In the genomic region with DNA sequence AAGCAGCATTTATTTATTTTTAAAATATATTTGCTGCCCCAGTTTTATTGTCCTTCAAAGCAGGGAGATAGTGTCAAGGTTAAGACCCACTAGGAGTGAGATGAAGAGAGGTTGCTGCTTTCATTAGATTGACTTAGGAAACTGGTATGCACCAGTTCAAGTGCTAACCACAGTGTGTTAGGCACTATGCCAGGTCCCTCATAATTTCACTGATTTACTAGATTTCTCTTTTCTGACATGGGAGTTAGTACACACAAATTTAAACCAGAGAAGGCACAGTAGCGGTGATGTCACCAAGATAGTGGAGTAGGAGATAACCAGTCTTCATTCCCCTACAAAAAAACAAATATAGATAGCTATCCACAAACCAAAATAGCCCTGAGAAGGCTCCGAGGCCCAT, we compare ENCODE assay signal across 25 cellular contexts.
"Had no signal": no experiment of that assay in that cellular context is flagged by ENCODE, and none has a peak within 500 bp of the region (broad histone marks: within the 10 kb centered on the region; RNA-seq: fewer than 3 reads in every experiment).

No MANE protein-coding gene starts in this region.

- H3K9me3 ChIP-seq: ovary, psoas muscle, sigmoid colon, testis had no signal

- FAIRE-seq: colon, keratinocyte had no signal

- H3K4me3 ChIP-seq: dorsolateral prefrontal cortex, lung, ovary, psoas muscle, sigmoid colon, skin epidermis, spleen, testis, tibial artery had no signal

- H3K36me3 Mint-ChIP-seq: natural killer cell had no signal

- H3K27me3 ChIP-seq: ovary, sigmoid colon, spleen, testis, tibial artery had no signal

- H3K9me3 Mint-ChIP-seq: natural killer cell, type B pancreatic cell had no signal

- H3K36me3 ChIP-seq: ovary had no signal

- H3K27me3 Mint-ChIP-seq: memory B cell; stimulated activated memory B cell treated with anti-CD40 and anti-IgM and Interleukin-4, amounts not matched to agents 10 μg/mL and 1 μg/mL and 100 μg/mL, for 72 hours; type B pancreatic cell had no signal

- ATAC-seq: natural killer cell; psoas muscle; right cardiac atrium; stimulated activated memory B cell treated with anti-CD40 and anti-IgM and Interleukin-4, amounts not matched to agents 10 μg/mL and 1 μg/mL and 100 μg/mL, for 72 hours; stimulated activated naive CD8-positive, alpha-beta T cell treated with anti-CD3 and anti-CD28 coated beads, Interleukin-15, Interleukin-2, amounts not matched to agents 100 U/mL and 50 U/mL, for 24 hours had no signal

- H3K4me3 Mint-ChIP-seq: immature natural killer cell; memory B cell; natural killer cell; stimulated activated memory B cell treated with anti-CD40 and anti-IgM and Interleukin-4, amounts not matched to agents 10 μg/mL and 1 μg/mL and 100 μg/mL, for 72 hours; type B pancreatic cell had no signal

- H3K4me1 ChIP-seq: psoas muscle, sigmoid colon, spleen, testis, tibial artery had no signal

- H3K4me1 Mint-ChIP-seq: stimulated activated memory B cell treated with anti-CD40 and anti-IgM and Interleukin-4, amounts not matched to agents 10 μg/mL and 1 μg/mL and 100 μg/mL, for 72 hours had no signal

- H3K27ac ChIP-seq: dorsolateral prefrontal cortex, ovary, psoas muscle, sigmoid colon, skin epidermis, spleen, testis, tibial artery had no signal

- DNase-seq: dorsolateral prefrontal cortex; effector CD4-positive, alpha-beta T cell; foreskin melanocyte; hypothalamus; immature natural killer cell; natural killer cell; occipital lobe; ovary; posterior cingulate gyrus; psoas muscle; right cardiac atrium; sigmoid colon; spleen; stimulated activated CD4-positive, alpha-beta T cell treated with anti-CD3 and anti-CD28 coated beads, Interleukin-4, amount 100 ng/mL, for 4 hours; stimulated activated naive CD8-positive, alpha-beta T cell treated with anti-CD3 and anti-CD28 coated beads, Interleukin-15, Interleukin-2, amounts not matched to agents 100 U/mL and 50 U/mL, for 24 hours; substantia nigra; testis; tibial artery had no signal

- H3K27ac Mint-ChIP-seq: immature natural killer cell; memory B cell; natural killer cell; stimulated activated memory B cell treated with anti-CD40 and anti-IgM and Interleukin-4, amounts not matched to agents 10 μg/mL and 1 μg/mL and 100 μg/mL, for 72 hours; type B pancreatic cell had no signal
